ENCODE assay signal across 19 cellular contexts in genomic region chr3:14889943-14890342, GRCh38. TPM values are rescaled to one million over a fixed set of nuclear protein-coding genes. Genes with fewer than 3 reads are reported as not detected.
DNase-seq lines count a peak whose midpoint lies in the region; ATAC-seq and TF ChIP-seq lines count a peak whose summit lies in the region.
"Had no signal": no experiment of that assay in that cellular context is flagged by ENCODE, and none has a peak within 500 bp of the region (broad histone marks: within the 10 kb centered on the region; RNA-seq: fewer than 3 reads in every experiment).

No MANE protein-coding gene starts in this region.

- H3K27ac Mint-ChIP-seq in activated CD4-positive, alpha-beta T cell treated with anti-CD3 and anti-CD28 coated beads, Interleukin-2, amount 10 ng/mL, durations not matched to agents 7 days and 5 days: peak overlapping the region; percentile 39
- peak overlapping the region; percentile 89 for H3K27ac Mint-ChIP-seq in T-helper 17 cell
- peak overlapping the region in 7 of 10 donors; percentile 2 to 78 (median 8) for H3K27ac Mint-ChIP-seq in naive thymus-derived CD8-positive, alpha-beta T cell
- H3K27ac Mint-ChIP-seq: CD14-positive monocyte; CD8-positive, alpha-beta T cell; HFFc6 had no signal

- intact Hi-C loops in dorsolateral prefrontal cortex (cut with DNase I): no loop called here

- no peak for TF ChIP-seq CTCF in dorsolateral prefrontal cortex (IDR thresholded peaks at IDR 0.05 in 54 of 56, conservative IDR thresholded peaks at IDR 0.05 in 2 of 56; ENCODE audit: low read depth in 1 of 56, partially characterized antibody in 56 of 56)

- peaks cover 42% of the 10 kb centered on the region for H3K4me1 Mint-ChIP-seq in activated CD4-positive, alpha-beta T cell treated with anti-CD3 and anti-CD28 coated beads, Interleukin-2, amount 10 ng/mL, durations not matched to agents 7 days and 5 days
- peaks cover 38% of the 10 kb centered on the region for H3K4me1 Mint-ChIP-seq in T-helper 17 cell
- peaks cover 13 to 21% (median 15%) of the 10 kb centered on the region in 4 donors for H3K4me1 Mint-ChIP-seq in naive thymus-derived CD8-positive, alpha-beta T cell
- H3K4me1 Mint-ChIP-seq: CD14-positive monocyte had no signal

- H3K4me3 Mint-ChIP-seq in activated CD4-positive, alpha-beta T cell treated with anti-CD3 and anti-CD28 coated beads, Interleukin-2, amount 10 ng/mL, durations not matched to agents 7 days and 5 days: no peak overlapping the region
- H3K4me3 Mint-ChIP-seq in T-helper 17 cell: no peak overlapping the region
- no peak overlapping the region for H3K4me3 Mint-ChIP-seq in naive thymus-derived CD8-positive, alpha-beta T cell
- H3K4me3 Mint-ChIP-seq: CD14-positive monocyte; CD8-positive, alpha-beta T cell; HFFc6 had no signal

- DNase-seq in activated CD4-positive, alpha-beta T cell treated with anti-CD3 and anti-CD28 coated beads, Interleukin-2, amount 10 ng/mL, durations not matched to agents 7 days and 5 days: no peak
- no peak for DNase-seq in activated CD4-positive, alpha-beta T cell treated with anti-CD3 and anti-CD28 coated beads for 1 hour
- DNase-seq in T-helper 17 cell: no peak
- DNase-seq in naive thymus-derived CD8-positive, alpha-beta T cell: peak in 1 of 10 donors; percentile 26
- no peak for DNase-seq in activated gamma-delta T cell (lab: John Stamatoyannopoulos, UW)
- DNase-seq in NCI-H2196 treated with DMSO at 0.1 percent for 48 hours (lab: John Stamatoyannopoulos, UW; ENCODE audit: unreplicated experiment): no peak
- no peak for DNase-seq in dorsolateral prefrontal cortex
- DNase-seq: CD8-positive, alpha-beta T cell; COR-L47; DMS153; DMS79 treated with DMSO at 0.1 percent for 48 hours; GDM1; GOT3; HFFc6 had no signal

- ATAC-seq in T-helper 17 cell (no peak), GM21360 (IDR thresholded peaks at IDR 0.05; ENCODE audit: unreplicated experiment) (no peak)
- no peak for ATAC-seq in naive thymus-derived CD8-positive, alpha-beta T cell
- ATAC-seq: CD8-positive, alpha-beta T cell; HepG2 had no signal

- POLR2A ChIA-PET in activated CD4-positive, alpha-beta T cell treated with anti-CD3 and anti-CD28 coated beads, Interleukin-2, amount 10 ng/mL, durations not matched to agents 7 days and 5 days (lab: Charles Lee): interaction anchor here (0.7 kb wide), 1 partner anchor 156 kb away, joined by 5 read pairs; no protein-coding TSS in a partner anchor
- POLR2A ChIA-PET in naive thymus-derived CD8-positive, alpha-beta T cell (lab: Charles Lee): interaction anchor here (1.5 to 1.8 kb wide), 2 partner anchors 10 to 15 kb away, joined by 3 to 4 read pairs; no protein-coding TSS in a partner anchor

- CTCF ChIA-PET in activated CD4-positive, alpha-beta T cell treated with anti-CD3 and anti-CD28 coated beads, Interleukin-2, amount 10 ng/mL, durations not matched to agents 7 days and 5 days (lab: Charles Lee): interaction anchor here (1.2 to 2.2 kb wide), 3 partner anchors 10 to 32 kb away, joined by 3 to 4 read pairs (median 3); no protein-coding TSS in a partner anchor

- H3K27me3 ChIP-seq in dorsolateral prefrontal cortex: peaks cover 0 to 11% (median 0%) of the 10 kb centered on the region in 45 donors

- no peak overlapping the region for H3K27ac ChIP-seq in dorsolateral prefrontal cortex
- H3K27ac ChIP-seq: 22Rv1 had no signal

- H3K4me3 ChIP-seq in dorsolateral prefrontal cortex: no peak overlapping the region
- H3K4me3 ChIP-seq: HAP-1 had no signal

- H3K9me3 ChIP-seq in T-helper 17 cell (ENCODE audit: control insufficient read depth, low read length, poor library complexity, severe bottlenecking): no peaks in the 10 kb centered on the region
- H3K9me3 ChIP-seq: HAP-1 had no signal

- H3K36me3 Mint-ChIP-seq in activated CD4-positive, alpha-beta T cell treated with anti-CD3 and anti-CD28 coated beads, Interleukin-2, amount 10 ng/mL, durations not matched to agents 7 days and 5 days (ENCODE audit: low read depth): peaks cover 2% of the 10 kb centered on the region
- H3K36me3 Mint-ChIP-seq in T-helper 17 cell (ENCODE audit: low read depth): no peaks in the 10 kb centered on the region
- no peaks in the 10 kb centered on the region for H3K36me3 Mint-ChIP-seq in naive thymus-derived CD8-positive, alpha-beta T cell
- H3K36me3 Mint-ChIP-seq: CD14-positive monocyte; CD8-positive, alpha-beta T cell had no signal

- peaks cover 25% of the 10 kb centered on the region for H3K27me3 Mint-ChIP-seq in activated CD4-positive, alpha-beta T cell treated with anti-CD3 and anti-CD28 coated beads, Interleukin-2, amount 10 ng/mL, durations not matched to agents 7 days and 5 days
- H3K27me3 Mint-ChIP-seq in T-helper 17 cell: peaks cover 7% of the 10 kb centered on the region
- no peaks in the 10 kb centered on the region for H3K27me3 Mint-ChIP-seq in naive thymus-derived CD8-positive, alpha-beta T cell

- no peaks in the 10 kb centered on the region for H3K9me3 Mint-ChIP-seq in activated CD4-positive, alpha-beta T cell treated with anti-CD3 and anti-CD28 coated beads, Interleukin-2, amount 10 ng/mL, durations not matched to agents 7 days and 5 days
- no peaks in the 10 kb centered on the region for H3K9me3 Mint-ChIP-seq in naive thymus-derived CD8-positive, alpha-beta T cell
- H3K9me3 Mint-ChIP-seq: CD14-positive monocyte; CD8-positive, alpha-beta T cell; HFFc6 had no signal

RNA-seq across cellular contexts. Expression of gene NR2C2, which starts 57.4 kb away (rescaled TPM):
- 10 to 100 TPM; 57.0 to 67.4 TPM for total RNA-seq in activated CD4-positive, alpha-beta T cell treated with anti-CD3 and anti-CD28 coated beads, Interleukin-2, amount 10 ng/mL, durations not matched to agents 7 days and 5 days
- total RNA-seq in T-helper 17 cell (10 to 100 TPM; 47.1 to 48.3 TPM), dorsolateral prefrontal cortex (10 to 100 TPM; 55.4 to 85.3 (median 71.6) TPM)
- total RNA-seq in naive thymus-derived CD8-positive, alpha-beta T cell: 100 to 1,000 TPM in 1 of 2 experiments, 10 to 100 TPM in 1; 94.5 to 110 TPM
- 10 to 100 TPM; 10.1 to 19.3 (median 13.7) TPM for polyA plus RNA-seq in naive thymus-derived CD8-positive, alpha-beta T cell

Comparison
In these comparisons a context has a peak if more than half of its experiments do, and no peak if none do; other contexts are left out.
1. H3K27ac Mint-ChIP-seq: peak in every context shown above with its lines; median percentile 89 in T-helper 17 cell; 39 in activated CD4-positive, alpha-beta T cell treated with anti-CD3 and anti-CD28 coated beads, Interleukin-2, amount 10 ng/mL, durations not matched to agents 7 days and 5 days; 8 in naive thymus-derived CD8-positive, alpha-beta T cell.